Comparison of ENCODE assay signal across 8 cellular contexts in the genomic region with DNA sequence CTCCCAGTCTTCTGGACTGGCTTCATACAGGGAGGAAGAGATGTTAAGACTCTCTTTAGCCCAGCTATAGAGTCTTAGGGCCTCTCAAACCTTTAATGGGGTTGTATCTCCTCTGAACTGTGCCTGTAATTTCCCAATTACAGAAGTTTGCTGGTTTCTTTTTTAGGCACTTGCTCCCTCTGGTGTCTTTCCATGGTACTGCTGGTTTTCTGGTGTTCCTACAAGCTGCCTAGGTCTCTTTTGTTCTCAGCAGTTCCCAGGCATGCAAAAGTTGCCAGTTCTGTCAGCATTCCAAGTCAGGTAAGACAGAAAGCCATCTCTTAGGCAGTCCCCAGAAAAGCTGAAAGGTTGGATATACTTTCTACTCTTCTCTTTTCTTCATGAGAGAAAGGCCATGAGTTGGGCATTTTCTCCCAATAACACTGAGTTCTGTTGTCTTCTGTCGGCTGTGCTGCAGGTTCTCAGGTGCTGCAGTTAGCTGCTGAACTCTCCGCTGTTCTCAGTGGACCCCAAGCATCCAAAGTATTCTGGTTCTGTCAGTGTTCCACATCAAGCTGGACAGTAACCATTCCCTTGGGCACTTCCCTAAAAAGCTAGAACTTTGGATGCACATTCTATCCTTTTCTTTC. TPM values are rescaled to one million over a fixed set of nuclear protein-coding genes. Genes with fewer than 3 reads are reported as not detected.
DNase-seq lines count a peak whose midpoint lies in the region; ATAC-seq, FAIRE-seq and TF ChIP-seq lines count a peak whose summit lies in the region.

No MANE protein-coding gene starts in this region.

- peaks cover 5% of the 10 kb centered on the region for H3K9me3 ChIP-seq in CD4-positive, alpha-beta T cell (ENCODE audit: control insufficient read depth, low read length)
- peaks cover 0 to 8% (median 3%) of the 10 kb centered on the region in 3 donors for H3K9me3 ChIP-seq in esophagus squamous epithelium
- no peaks in the 10 kb centered on the region for H3K9me3 ChIP-seq in pancreas

- peaks cover 9% of the 10 kb centered on the region for H3K27me3 Mint-ChIP-seq in CD4-positive, alpha-beta T cell
- H3K27me3 Mint-ChIP-seq in activated CD4-positive, alpha-beta T cell treated with anti-CD3 and anti-CD28 coated beads, Interleukin-2, amount 10 ng/mL, durations not matched to agents 24 days and 14 days, result no peaks in the 10 kb centered on the region

- H3K9me3 Mint-ChIP-seq in CD4-positive, alpha-beta T cell, result peaks cover 14% of the 10 kb centered on the region
- peaks cover 15% of the 10 kb centered on the region for H3K9me3 Mint-ChIP-seq in activated CD4-positive, alpha-beta T cell treated with anti-CD3 and anti-CD28 coated beads, Interleukin-2, amount 10 ng/mL, durations not matched to agents 24 days and 14 days

- DNase-seq in CD4-positive, alpha-beta T cell, result peak in 8 of 10 experiments; percentile 3 to 36 (median 16)
- DNase-seq in NCI-H2107 treated with DMSO at 0.1 percent for 48 hours (lab: John Stamatoyannopoulos, UW; ENCODE audit: unreplicated experiment), result peak; percentile 75
- peak; percentile 86 for DNase-seq in activated CD4-positive, alpha-beta T cell treated with anti-CD3 and anti-CD28 coated beads, Interleukin-2, amount 10 ng/mL, durations not matched to agents 24 days and 14 days
- no peak for DNase-seq in esophagus squamous epithelium (lab: John Stamatoyannopoulos, UW)
- peak in 4 of 6 donors; percentile 21 to 73 (median 46) for DNase-seq in pancreas
- no peak for DNase-seq in occipital lobe (lab: John Stamatoyannopoulos, UW)

- intact Hi-C loops in CD4-positive, alpha-beta T cell (cut with DNase I, micrococcal nuclease), result loop anchor here in 1 of 2 experiments (10.0 kb wide), 1 partner anchor 433 kb away; no protein-coding TSS in a partner anchor
- intact Hi-C loops in activated CD4-positive, alpha-beta T cell treated with anti-CD3 and anti-CD28 coated beads, Interleukin-2, amount 10 ng/mL, durations not matched to agents 24 days and 14 days (cut with micrococcal nuclease), result no loop called here
- intact Hi-C loops in esophagus squamous epithelium (cut with DNase I) (no loop called here), pancreas (cut with DNase I) (no loop called here)

- H3K36me3 Mint-ChIP-seq in CD4-positive, alpha-beta T cell (ENCODE audit: low read depth), result peaks cover 62% of the 10 kb centered on the region
- peaks cover 16% of the 10 kb centered on the region for H3K36me3 Mint-ChIP-seq in activated CD4-positive, alpha-beta T cell treated with anti-CD3 and anti-CD28 coated beads, Interleukin-2, amount 10 ng/mL, durations not matched to agents 24 days and 14 days (ENCODE audit: low read depth)

- no peak for ATAC-seq in CD4-positive, alpha-beta T cell (ENCODE audit: poor library complexity)
- ATAC-seq in GM19043 (IDR thresholded peaks at IDR 0.05; ENCODE audit: low read depth, unreplicated experiment), result peak; percentile 55
- ATAC-seq in pancreas, result peak; percentile 53 to 94 (median 89)
- ATAC-seq in GM19452 (IDR thresholded peaks at IDR 0.05; ENCODE audit: unreplicated experiment), result no peak

- 80 to 94% methylated on average over 2 of the region's 2 CpGs for WGBS in esophagus squamous epithelium, 2 donors
- WGBS in pancreas, 2 donors, result 82 to 89% methylated on average over 2 of the region's 2 CpGs

- POLR2A ChIA-PET in CD4-positive, alpha-beta T cell (lab: Charles Lee), result no interaction called here

- TF ChIP-seq CTCF in CD4-positive, alpha-beta T cell (IDR thresholded peaks at IDR 0.05), result peak; percentile 60
- TF ChIP-seq CTCF in esophagus squamous epithelium (IDR thresholded peaks at IDR 0.05), result peak; percentile 60 to 83 (median 67)
- peak; percentile 50 to 54 (median 52) for TF ChIP-seq CTCF in pancreas (IDR thresholded peaks at IDR 0.05)

- H3K4me3 Mint-ChIP-seq in CD4-positive, alpha-beta T cell, result no peak overlapping the region
- no peak overlapping the region for H3K4me3 Mint-ChIP-seq in activated CD4-positive, alpha-beta T cell treated with anti-CD3 and anti-CD28 coated beads, Interleukin-2, amount 10 ng/mL, durations not matched to agents 24 days and 14 days

- CTCF ChIA-PET in CD4-positive, alpha-beta T cell (lab: Charles Lee), result interaction anchor here (1.2 kb wide), 1 partner anchor 11 kb away, joined by 3 read pairs; no protein-coding TSS in a partner anchor

- TF ChIP-seq POLR2A in esophagus squamous epithelium (IDR thresholded peaks at IDR 0.05), result no peak

- no peak for FAIRE-seq in pancreas (lab: Jason Lieb, UNC)

- peaks cover 0 to 17% (median 0%) of the 10 kb centered on the region in 3 donors for H3K36me3 ChIP-seq in esophagus squamous epithelium
- no peaks in the 10 kb centered on the region for H3K36me3 ChIP-seq in pancreas

- no peak overlapping the region for H3K4me3 ChIP-seq in esophagus squamous epithelium
- H3K4me3 ChIP-seq in pancreas, result no peak overlapping the region

- H3K4me1 ChIP-seq in esophagus squamous epithelium (no peaks in the 10 kb centered on the region), pancreas (peaks cover 0 to 7% (median 0%) of the 10 kb centered on the region in 3 donors)

- H3K27ac ChIP-seq in CD4-positive, alpha-beta T cell (ENCODE audit: low read depth, low read length), result no peak overlapping the region
- no peak overlapping the region for H3K27ac ChIP-seq in esophagus squamous epithelium
- H3K27ac ChIP-seq in pancreas, result no peak overlapping the region

- H3K27ac Mint-ChIP-seq in CD4-positive, alpha-beta T cell, result no peak overlapping the region
- H3K27ac Mint-ChIP-seq in activated CD4-positive, alpha-beta T cell treated with anti-CD3 and anti-CD28 coated beads, Interleukin-2, amount 10 ng/mL, durations not matched to agents 24 days and 14 days, result no peak overlapping the region

- no peaks in the 10 kb centered on the region for H3K27me3 ChIP-seq in CD4-positive, alpha-beta T cell (ENCODE audit: control insufficient read depth, insufficient read depth, low read length)
- H3K27me3 ChIP-seq in esophagus squamous epithelium (no peaks in the 10 kb centered on the region), pancreas (no peaks in the 10 kb centered on the region)

- H3K4me1 Mint-ChIP-seq in CD4-positive, alpha-beta T cell (ENCODE audit: low read depth), result no peaks in the 10 kb centered on the region
- no peaks in the 10 kb centered on the region for H3K4me1 Mint-ChIP-seq in activated CD4-positive, alpha-beta T cell treated with anti-CD3 and anti-CD28 coated beads, Interleukin-2, amount 10 ng/mL, durations not matched to agents 24 days and 14 days

RNA-seq across cellular contexts. Expression of a gene that starts 54.4 kb away (rescaled TPM):
- total RNA-seq in CD4-positive, alpha-beta T cell, result under 1 TPM; 0.11 to 0.52 TPM
- 2.1 and 2.4 TPM in 2 replicates for total RNA-seq in activated CD4-positive, alpha-beta T cell treated with anti-CD3 and anti-CD28 coated beads, Interleukin-2, amount 10 ng/mL, durations not matched to agents 24 days and 14 days
- 1 to 10 TPM; 5.7 to 6.3 (median 5.9) TPM for total RNA-seq in esophagus squamous epithelium
- total RNA-seq in pancreas, result 10 to 100 TPM in 1 of 6 donors, 1 to 10 TPM in 5; 6.1 to 10.4 (median 7.3) TPM
- 1 to 10 TPM; 2.6 to 3.6 TPM for polyA plus RNA-seq in pancreas
- total RNA-seq in occipital lobe, result 1.4 TPM

RNA-seq across cellular contexts. Expression of a gene that starts 54.7 kb away (rescaled TPM):
- 1 to 10 TPM; 4.3 to 5.7 TPM for total RNA-seq in CD4-positive, alpha-beta T cell
- total RNA-seq in activated CD4-positive, alpha-beta T cell treated with anti-CD3 and anti-CD28 coated beads, Interleukin-2, amount 10 ng/mL, durations not matched to agents 24 days and 14 days, result 11.3 and 14.5 TPM in 2 replicates
- 10 to 100 TPM; 15.1 to 30.2 (median 24.0) TPM for total RNA-seq in esophagus squamous epithelium
- 10 to 100 TPM; 17.5 to 43.1 (median 24.0) TPM for total RNA-seq in pancreas
- 10 to 100 TPM; 17.2 to 22.8 TPM for polyA plus RNA-seq in pancreas
- 46.8 TPM for total RNA-seq in occipital lobe

Comparison
In these comparisons a context has a peak if more than half of its experiments do, and no peak if none do; other contexts are left out.
1. ATAC-seq: peak in GM19043 (single experiment) and pancreas (4 of 4); none in CD4-positive, alpha-beta T cell (single experiment) and GM19452 (single experiment).
2. DNase-seq: peak in CD4-positive, alpha-beta T cell (8 of 10), NCI-H2107 treated with DMSO at 0.1 percent for 48 hours (single experiment), activated CD4-positive, alpha-beta T cell treated with anti-CD3 and anti-CD28 coated beads, Interleukin-2, amount 10 ng/mL, durations not matched to agents 24 days and 14 days (single experiment) and pancreas (4 of 6); none in esophagus squamous epithelium (single experiment) and occipital lobe (single experiment).
3. Peak in every context shown above with its lines, with median percentiles within 50 percentile points of each other: CTCF ChIP-seq.